Comparison of ENCODE assay signal across 29 cellular contexts in genomic region chr5:156621719-156622118, GRCh38.
"Had no signal": no experiment of that assay in that cellular context is flagged by ENCODE, and none has a peak within 500 bp of the region (broad histone marks: within the 10 kb centered on the region; RNA-seq: fewer than 3 reads in every experiment).

No MANE protein-coding gene starts in this region.

- DNase-seq: activated CD4-positive, alpha-beta memory T cell treated with anti-CD3 and anti-CD28 coated beads for 36 hours; activated CD4-positive, alpha-beta T cell treated with anti-CD3 and anti-CD28 coated beads for 36 hours; activated CD4-positive, alpha-beta T cell treated with anti-CD3 and anti-CD28 coated beads, Interleukin-2, amount 10 ng/mL, durations not matched to agents 24 days and 14 days; activated CD4-positive, CD25-positive, alpha-beta regulatory T cell; activated CD4-positive, CD25-positive, alpha-beta regulatory T cell treated with anti-CD3 and anti-CD28 coated beads, Interleukin-2, amount 50 U/mL, for 72 hours; activated CD8-positive, alpha-beta memory T cell treated with anti-CD3 and anti-CD28 coated beads, Interleukin-2, amount 10 ng/mL, durations not matched to agents 7 days and 5 days; activated CD8-positive, alpha-beta memory T cell treated with anti-CD3 and anti-CD28 coated beads, Interleukin-2, amount 50 U/mL, for 4 hours; activated CD8-positive, alpha-beta T cell treated with anti-CD3 and anti-CD28 coated beads, Interleukin-2, amount 10 ng/mL, durations not matched to agents 7 days and 5 days; activated effector memory CD4-positive, alpha-beta T cell treated with anti-CD3 and anti-CD28 coated beads, Interleukin-2, amount 50 U/mL, for 16 hours; activated naive CD4-positive, alpha-beta T cell treated with anti-CD3 and anti-CD28 coated beads for 36 hours; activated naive CD8-positive, alpha-beta T cell treated with anti-CD3 and anti-CD28 coated beads for 36 hours; activated naive CD8-positive, alpha-beta T cell treated with anti-CD3 and anti-CD28 coated beads, Interleukin-2, amount 50 U/mL, for 24 hours; activated T-cell treated with anti-CD3 and anti-CD28 coated beads, Interleukin-2, amount 50 U/mL, for 1 hour; activated T-cell treated with anti-CD3 and anti-CD28 coated beads, Interleukin-2, amount 50 U/mL, for 48 hours; adrenal gland; amygdala; aorta; body of pancreas; caudate nucleus; cortex of kidney; dermis blood vessel endothelial cell; effector CD4-positive, alpha-beta T cell; effector memory CD8-positive, alpha-beta T cell; erythroblast; foreskin keratinocyte; gastrocnemius medialis; hippocampal formation; T-helper 9 cell; WERI-Rb-1 had no signal

- ATAC-seq: activated CD4-positive, alpha-beta T cell treated with anti-CD3 and anti-CD28 coated beads for 36 hours; activated CD8-positive, alpha-beta memory T cell treated with anti-CD3 and anti-CD28 coated beads, Interleukin-2, amount 10 ng/mL, durations not matched to agents 7 days and 5 days; activated CD8-positive, alpha-beta T cell treated with anti-CD3 and anti-CD28 coated beads, Interleukin-2, amount 10 ng/mL, durations not matched to agents 7 days and 5 days; activated naive CD8-positive, alpha-beta T cell treated with anti-CD3 and anti-CD28 coated beads, Interleukin-2, amount 50 U/mL, for 24 hours; body of pancreas; effector memory CD8-positive, alpha-beta T cell; foreskin keratinocyte; gastrocnemius medialis had no signal
